Comparison of ENCODE assay signal across 8 cellular contexts in the genomic region with DNA sequence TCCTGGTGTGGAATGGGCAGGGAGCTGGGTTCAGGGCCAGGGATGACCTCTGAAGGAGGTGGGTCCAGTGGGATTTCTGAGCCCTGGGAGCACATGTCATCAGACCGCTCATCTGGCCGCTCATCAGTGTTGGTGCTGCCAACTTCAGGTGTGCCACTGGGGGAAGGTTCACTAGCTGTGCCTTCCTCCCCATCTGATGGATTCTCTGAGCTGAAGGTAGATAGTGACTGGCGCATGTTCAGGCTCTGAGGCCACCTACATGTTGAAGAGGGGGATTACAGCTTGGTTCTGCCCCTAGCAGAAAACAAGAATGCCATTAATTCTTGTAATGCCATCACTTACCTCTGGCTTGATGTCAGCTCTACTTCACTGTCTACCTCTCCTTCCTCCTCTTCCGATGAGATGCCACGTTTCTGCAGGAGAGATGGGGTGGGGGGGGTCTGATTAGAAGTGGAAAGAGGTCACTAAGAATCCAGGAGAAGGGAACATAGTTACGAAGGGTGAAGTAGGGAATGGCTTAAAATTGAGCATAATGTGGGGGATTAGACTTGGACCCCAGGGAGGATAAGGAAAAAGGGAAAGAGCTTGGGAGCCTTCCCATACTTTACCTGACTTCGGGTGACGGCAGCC. TPM values are rescaled to one million over a fixed set of nuclear protein-coding genes. Genes with fewer than 3 reads are reported as not detected.
A peak's percentile ranks its signal among the peaks of the same experiment; 100 is the strongest.
DNase-seq lines count a peak whose midpoint lies in the region; ATAC-seq, FAIRE-seq and TF ChIP-seq lines count a peak whose summit lies in the region.

No MANE protein-coding gene starts in this region.

- no peak for TF ChIP-seq POLR2A in endothelial cell of umbilical vein (IDR thresholded peaks at IDR 0.05; ENCODE audit: low read depth, low read length)

- H3K4me3 ChIP-seq in OCI-LY7 (ENCODE audit: low read depth, low read length, poor library complexity, severe bottlenecking) (no peak overlapping the region), endothelial cell of umbilical vein (replicated peaks in 1 of 3; ENCODE audit: insufficient read depth in 1 of 3, low read depth in 1 of 3, low read length in 3 of 3) (no peak overlapping the region)

- no peak overlapping the region for H3K9ac ChIP-seq in endothelial cell of umbilical vein (replicated peaks; ENCODE audit: extremely low read depth, insufficient read depth, low read length)

- H4K20me1 ChIP-seq in OCI-LY7 (ENCODE audit: insufficient read depth, low read length) (peaks cover 4% of the 10 kb centered on the region; the same call in 1 of the 2 replicates), endothelial cell of umbilical vein (replicated peaks; ENCODE audit: control insufficient read depth, extremely low read depth, insufficient read depth, low read length) (no peaks in the 10 kb centered on the region)

- FAIRE-seq in endothelial cell of umbilical vein (lab: Jason Lieb, UNC), result no peak

- peak overlapping the region; percentile 34 for H3K27ac Mint-ChIP-seq in activated CD4-positive, alpha-beta T cell treated with anti-CD3 and anti-CD28 coated beads for 36 hours
- peak overlapping the region; percentile 78 for H3K27ac Mint-ChIP-seq in stimulated activated effector memory CD8-positive, alpha-beta T cell treated with anti-CD3 and anti-CD28 coated beads, Interleukin-12 subunit alpha, Interleukin-12 subunit beta, amount 100 ng/mL, for 72 hours

- H3K4me2 ChIP-seq in OCI-LY7 (ENCODE audit: low read length) (no peak overlapping the region), endothelial cell of umbilical vein (ENCODE audit: insufficient read depth, low read length) (no peak overlapping the region)

- H3K9me1 ChIP-seq in endothelial cell of umbilical vein (replicated peaks; ENCODE audit: control insufficient read depth, extremely low read depth, insufficient read depth, low read length), result no peaks in the 10 kb centered on the region

- no TSS peak for BruUV-seq in OCI-LY7 (replicated peaks; lab: Mats Ljungman, UMichigan)
- BruUV-seq in endothelial cell of umbilical vein (replicated peaks; lab: Mats Ljungman, UMichigan), result no TSS peak

- H3K4me1 ChIP-seq in OCI-LY7 (ENCODE audit: insufficient read depth, low read length, poor library complexity, severe bottlenecking) (no peaks in the 10 kb centered on the region), endothelial cell of umbilical vein (ENCODE audit: control insufficient read depth, extremely low read depth, insufficient read depth, low read length) (no peaks in the 10 kb centered on the region)

- H3K36me3 Mint-ChIP-seq in activated CD4-positive, alpha-beta T cell treated with anti-CD3 and anti-CD28 coated beads for 36 hours (ENCODE audit: low read depth), result peaks cover 60% of the 10 kb centered on the region
- H3K36me3 Mint-ChIP-seq in stimulated activated effector memory CD8-positive, alpha-beta T cell treated with anti-CD3 and anti-CD28 coated beads, Interleukin-12 subunit alpha, Interleukin-12 subunit beta, amount 100 ng/mL, for 72 hours, result peaks cover 100% of the 10 kb centered on the region

- no peaks in the 10 kb centered on the region for H3K9me3 Mint-ChIP-seq in activated CD4-positive, alpha-beta T cell treated with anti-CD3 and anti-CD28 coated beads for 36 hours (ENCODE audit: low read depth)
- no peaks in the 10 kb centered on the region for H3K9me3 Mint-ChIP-seq in stimulated activated effector memory CD8-positive, alpha-beta T cell treated with anti-CD3 and anti-CD28 coated beads, Interleukin-12 subunit alpha, Interleukin-12 subunit beta, amount 100 ng/mL, for 72 hours

- intact Hi-C loops in activated CD4-positive, alpha-beta T cell treated with anti-CD3 and anti-CD28 coated beads for 36 hours (cut with DNase I, micrococcal nuclease), result no loop called here
- intact Hi-C loops in OCI-LY7 (cut with micrococcal nuclease; ENCODE audit: unreplicated experiment) (no loop called here), endothelial cell of umbilical vein (cut with micrococcal nuclease) (loop anchor here (2.0 kb wide), 1 partner anchor 27 kb away; no protein-coding TSS in a partner anchor)

- H3K27ac ChIP-seq in OCI-LY7 (ENCODE audit: low read depth, low read length, poor library complexity, severe bottlenecking) (no peak overlapping the region), endothelial cell of umbilical vein (ENCODE audit: insufficient read depth, low read depth, low read length) (no peak overlapping the region)

- no peak overlapping the region for H3K4me3 Mint-ChIP-seq in activated CD4-positive, alpha-beta T cell treated with anti-CD3 and anti-CD28 coated beads for 36 hours
- H3K4me3 Mint-ChIP-seq in stimulated activated effector memory CD8-positive, alpha-beta T cell treated with anti-CD3 and anti-CD28 coated beads, Interleukin-12 subunit alpha, Interleukin-12 subunit beta, amount 100 ng/mL, for 72 hours, result no peak overlapping the region

- ATAC-seq in activated CD4-positive, alpha-beta T cell treated with anti-CD3 and anti-CD28 coated beads for 36 hours, result peak; percentile 33
- no peak for ATAC-seq in stimulated activated effector memory CD8-positive, alpha-beta T cell treated with anti-CD3 and anti-CD28 coated beads, Interleukin-12 subunit alpha, Interleukin-12 subunit beta, amount 100 ng/mL, for 72 hours

- peaks cover 9% of the 10 kb centered on the region; the same call in 1 of the 2 replicates for H3K79me2 ChIP-seq in OCI-LY7 (ENCODE audit: insufficient read depth, low read depth, low read length)
- H3K79me2 ChIP-seq in endothelial cell of umbilical vein (ENCODE audit: control insufficient read depth, insufficient read depth, low read length), result peaks cover 2% of the 10 kb centered on the region

- no peak overlapping the region for H2AFZ ChIP-seq in OCI-LY7 (ENCODE audit: low read length)
- no peak overlapping the region for H2AFZ ChIP-seq in endothelial cell of umbilical vein (ENCODE audit: low read depth, low read length)

- H3K36me3 ChIP-seq in OCI-LY7 (ENCODE audit: insufficient read depth, low read length) (peaks cover 99% of the 10 kb centered on the region), endothelial cell of umbilical vein (ENCODE audit: control insufficient read depth in 2 of 2, extremely low read depth in 1 of 2, insufficient read depth in 2 of 2, low read length in 2 of 2) (peaks cover 29 to 60% of the 10 kb centered on the region in 2 experiments)

- no peaks in the 10 kb centered on the region for H3K9me2 ChIP-seq in OCI-LY7 (ENCODE audit: insufficient read depth, low read length)

- dilution Hi-C loops in endothelial cell of umbilical vein (cut with MboI; ENCODE audit: extremely low pct_ligation_motif_present, low sequenced_read_pairs), result no loop called here

- H3K27me3 Mint-ChIP-seq in activated CD4-positive, alpha-beta T cell treated with anti-CD3 and anti-CD28 coated beads for 36 hours, result no peaks in the 10 kb centered on the region

- TF ChIP-seq CTCF in OCI-LY7 (conservative IDR thresholded peaks at IDR 0.05; ENCODE audit: low read length) (peak; percentile 68), endothelial cell of umbilical vein (IDR thresholded peaks at IDR 0.05; ENCODE audit: extremely low read depth in 1 of 2, insufficient read depth in 1 of 2, low read depth in 1 of 2, low read length in 2 of 2) (peak; percentile 10 to 18)

- no peaks in the 10 kb centered on the region for H3K27me3 ChIP-seq in endothelial cell of umbilical vein (ENCODE audit: control insufficient read depth in 2 of 2, insufficient read depth in 2 of 2, low read length in 2 of 2)

- peaks cover 3% of the 10 kb centered on the region for H3K4me1 Mint-ChIP-seq in activated CD4-positive, alpha-beta T cell treated with anti-CD3 and anti-CD28 coated beads for 36 hours
- H3K4me1 Mint-ChIP-seq in stimulated activated effector memory CD8-positive, alpha-beta T cell treated with anti-CD3 and anti-CD28 coated beads, Interleukin-12 subunit alpha, Interleukin-12 subunit beta, amount 100 ng/mL, for 72 hours, result peaks cover 23% of the 10 kb centered on the region

- POLR2A ChIA-PET in activated CD4-positive, alpha-beta T cell treated with anti-CD3 and anti-CD28 coated beads for 36 hours (lab: Charles Lee), result interaction anchor here (0.5 to 3.7 kb wide), 11 partner anchors 9 to 130 kb away, joined by 3 to 25 read pairs (median 4); a partner anchor contains a TSS
- POLR2A ChIA-PET in OCI-LY7 (lab: Charles Lee) (interaction anchor here (0.6 to 1.3 kb wide), 10 partner anchors 10 to 189 kb away, joined by 3 to 9 read pairs (median 4); a partner anchor contains a TSS), endothelial cell of umbilical vein (lab: Charles Lee) (interaction anchor here (0.7 to 1.9 kb wide), 6 partner anchors 8 to 157 kb away, joined by 3 to 8 read pairs (median 5); a partner anchor contains a TSS)

- CTCF ChIA-PET in activated CD4-positive, alpha-beta T cell treated with anti-CD3 and anti-CD28 coated beads for 36 hours (lab: Charles Lee), result interaction anchor here (0.6 to 2.8 kb wide), 14 partner anchors 8 to 158 kb away, joined by 3 to 13 read pairs (median 4); a partner anchor contains a TSS
- CTCF ChIA-PET in OCI-LY7 (lab: Charles Lee; ENCODE audit: unreplicated experiment) (interaction anchor here (0.6 to 1.1 kb wide), 2 partner anchors 22 to 130 kb away, joined by 3 read pairs; no protein-coding TSS in a partner anchor), endothelial cell of umbilical vein (lab: Charles Lee) (interaction anchor here (0.8 to 3.6 kb wide), 11 partner anchors 9 to 155 kb away, joined by 3 to 32 read pairs (median 4); a partner anchor contains a TSS)

- no peak for DNase-seq in activated CD4-positive, alpha-beta T cell treated with anti-CD3 and anti-CD28 coated beads for 36 hours
- no peak for DNase-seq in activated CD4-positive, alpha-beta T cell treated with anti-CD3 and anti-CD28 coated beads, Interleukin-2, amount 50 U/mL, for 4 hours
- DNase-seq in OCI-LY7 (ENCODE audit: low spot score) (peak; percentile 58), endothelial cell of umbilical vein (ENCODE audit: low read depth, low spot score) (no peak), NCI-H526 treated with DMSO at 0.1 percent for 48 hours (lab: John Stamatoyannopoulos, UW) (no peak), GDM1 (lab: John Stamatoyannopoulos, UW) (no peak), DMS79 (lab: John Stamatoyannopoulos, UW) (no peak)
- DNase-seq in stimulated activated effector memory CD8-positive, alpha-beta T cell treated with anti-CD3 and anti-CD28 coated beads, Interleukin-12 subunit alpha, Interleukin-12 subunit beta, amount 100 ng/mL, for 72 hours (ENCODE audit: low spot score in 2 of 2), result no peak

- H3K9me3 ChIP-seq in OCI-LY7 (ENCODE audit: low read length) (no peaks in the 10 kb centered on the region), endothelial cell of umbilical vein (replicated peaks; ENCODE audit: control insufficient read depth, insufficient read depth, low read length) (no peaks in the 10 kb centered on the region)

RNA-seq across cellular contexts. Expression of a gene that starts 17.2 kb away (rescaled TPM):
- total RNA-seq in activated CD4-positive, alpha-beta T cell treated with anti-CD3 and anti-CD28 coated beads for 36 hours, result 10 to 100 TPM; 12.6 to 13.8 TPM
- total RNA-seq in OCI-LY7 (2014; rRNA removed; shearing (Covaris generic)), result 7.2 TPM in 2 replicates
- 13.4 and 13.7 TPM in 2 replicates for total RNA-seq in OCI-LY7 (2022)
- total RNA-seq in endothelial cell of umbilical vein, result 29.3 and 33.3 TPM in 2 replicates
- polyA plus RNA-seq in endothelial cell of umbilical vein, result 66.2 and 69.2 TPM in 2 replicates
- polyA plus RNA-seq in endothelial cell of umbilical vein (2011; cell fraction: cytosol; rRNA removed), result 28.2 and 33.4 TPM in 2 replicates
- 281 and 407 TPM in 2 replicates for polyA plus RNA-seq in endothelial cell of umbilical vein (2011; cell fraction: nucleus; rRNA removed)
- polyA plus RNA-seq in endothelial cell of umbilical vein (2012), result 35.4 and 59.5 TPM in 2 replicates
- 49.6 and 53.5 TPM in 2 replicates for polyA minus RNA-seq in endothelial cell of umbilical vein
- 1.2 TPM for polyA minus RNA-seq in endothelial cell of umbilical vein (2011; cell fraction: cytosol; rRNA and poly(A)+ RNA removed)
- 55.7 and 57.8 TPM in 2 replicates for polyA minus RNA-seq in endothelial cell of umbilical vein (2011; cell fraction: nucleus; rRNA and poly(A)+ RNA removed)

RNA-seq across cellular contexts. Expression of a gene that starts 19.0 kb away (rescaled TPM):
- total RNA-seq in activated CD4-positive, alpha-beta T cell treated with anti-CD3 and anti-CD28 coated beads for 36 hours, result 10 to 100 TPM; 28.3 to 30.2 TPM
- 49.1 and 62.6 TPM in 2 replicates for total RNA-seq in OCI-LY7 (2014; rRNA removed; shearing (Covaris generic))
- total RNA-seq in OCI-LY7 (2022) (41.8 and 45.9 TPM in 2 replicates), endothelial cell of umbilical vein (53.8 and 57.2 TPM in 2 replicates)
- 82.8 and 92.1 TPM in 2 replicates for polyA plus RNA-seq in endothelial cell of umbilical vein
- polyA plus RNA-seq in endothelial cell of umbilical vein (2011; cell fraction: cytosol; rRNA removed), result 57.3 and 67.6 TPM in 2 replicates
- 223 and 226 TPM in 2 replicates for polyA plus RNA-seq in endothelial cell of umbilical vein (2011; cell fraction: nucleus; rRNA removed)
- 35.3 and 37.5 TPM in 2 replicates for polyA plus RNA-seq in endothelial cell of umbilical vein (2012)
- 37.3 and 38.8 TPM in 2 replicates for polyA minus RNA-seq in endothelial cell of umbilical vein
- polyA minus RNA-seq in endothelial cell of umbilical vein (2011; cell fraction: cytosol; rRNA and poly(A)+ RNA removed), result 27.0 TPM
- 35.5 and 39.8 TPM in 2 replicates for polyA minus RNA-seq in endothelial cell of umbilical vein (2011; cell fraction: nucleus; rRNA and poly(A)+ RNA removed)

RNA-seq across cellular contexts. Expression of a gene that starts 25.2 kb away (rescaled TPM):
- total RNA-seq in activated CD4-positive, alpha-beta T cell treated with anti-CD3 and anti-CD28 coated beads for 36 hours, result not detected
- not detected in 2 replicates for total RNA-seq in OCI-LY7 (2014; rRNA removed; shearing (Covaris generic))
- total RNA-seq in OCI-LY7 (2022), result not detected in 2 replicates
- not detected in 2 replicates for total RNA-seq in endothelial cell of umbilical vein
- polyA plus RNA-seq in endothelial cell of umbilical vein, result 0.30 TPM in 1 of 2 replicates, not detected in the other
- 0.22 and 0.23 TPM in 2 replicates for polyA plus RNA-seq in endothelial cell of umbilical vein (2011; cell fraction: cytosol; rRNA removed)
- 0.53 and 0.74 TPM in 2 replicates for polyA plus RNA-seq in endothelial cell of umbilical vein (2011; cell fraction: nucleus; rRNA removed)
- polyA plus RNA-seq in endothelial cell of umbilical vein (2012), result 0.59 TPM in 1 of 2 replicates, not detected in the other
- not detected in 2 replicates for polyA minus RNA-seq in endothelial cell of umbilical vein
- polyA minus RNA-seq in endothelial cell of umbilical vein (2011; cell fraction: cytosol; rRNA and poly(A)+ RNA removed), result not detected
- not detected in 2 replicates for polyA minus RNA-seq in endothelial cell of umbilical vein (2011; cell fraction: nucleus; rRNA and poly(A)+ RNA removed)

RNA-seq across cellular contexts. Expression of a gene that starts 30.2 kb away (rescaled TPM):
- 100 to 1,000 TPM; 881 to 999 TPM for total RNA-seq in activated CD4-positive, alpha-beta T cell treated with anti-CD3 and anti-CD28 coated beads for 36 hours
- 183 and 209 TPM in 2 replicates for total RNA-seq in OCI-LY7 (2014; rRNA removed; shearing (Covaris generic))
- total RNA-seq in OCI-LY7 (2022), result 1,015 and 1,037 TPM in 2 replicates
- 948 and 995 TPM in 2 replicates for total RNA-seq in endothelial cell of umbilical vein
- polyA plus RNA-seq in endothelial cell of umbilical vein, result 431 and 526 TPM in 2 replicates
- 597 and 613 TPM in 2 replicates for polyA plus RNA-seq in endothelial cell of umbilical vein (2011; cell fraction: cytosol; rRNA removed)
- polyA plus RNA-seq in endothelial cell of umbilical vein (2011; cell fraction: nucleus; rRNA removed), result 798 and 963 TPM in 2 replicates
- polyA plus RNA-seq in endothelial cell of umbilical vein (2012), result 733 and 847 TPM in 2 replicates
- 909 and 921 TPM in 2 replicates for polyA minus RNA-seq in endothelial cell of umbilical vein
- 650 TPM for polyA minus RNA-seq in endothelial cell of umbilical vein (2011; cell fraction: cytosol; rRNA and poly(A)+ RNA removed)
- polyA minus RNA-seq in endothelial cell of umbilical vein (2011; cell fraction: nucleus; rRNA and poly(A)+ RNA removed), result 462 and 551 TPM in 2 replicates

RNA-seq across cellular contexts. Expression of a gene that starts 40.5 kb away (rescaled TPM):
- 100 to 1,000 TPM; 250 to 266 TPM for total RNA-seq in activated CD4-positive, alpha-beta T cell treated with anti-CD3 and anti-CD28 coated beads for 36 hours
- total RNA-seq in OCI-LY7 (2014; rRNA removed; shearing (Covaris generic)), result 54.1 and 83.9 TPM in 2 replicates
- 219 and 230 TPM in 2 replicates for total RNA-seq in OCI-LY7 (2022)
- 123 and 139 TPM in 2 replicates for total RNA-seq in endothelial cell of umbilical vein
- polyA plus RNA-seq in endothelial cell of umbilical vein, result 60.6 and 68.9 TPM in 2 replicates
- polyA plus RNA-seq in endothelial cell of umbilical vein (2011; cell fraction: cytosol; rRNA removed), result 90.8 and 105 TPM in 2 replicates
- polyA plus RNA-seq in endothelial cell of umbilical vein (2011; cell fraction: nucleus; rRNA removed), result 35.4 and 40.8 TPM in 2 replicates
- polyA plus RNA-seq in endothelial cell of umbilical vein (2012), result 258 and 297 TPM in 2 replicates
- 52.6 and 64.2 TPM in 2 replicates for polyA minus RNA-seq in endothelial cell of umbilical vein
- 55.0 TPM for polyA minus RNA-seq in endothelial cell of umbilical vein (2011; cell fraction: cytosol; rRNA and poly(A)+ RNA removed)
- polyA minus RNA-seq in endothelial cell of umbilical vein (2011; cell fraction: nucleus; rRNA and poly(A)+ RNA removed), result 15.9 and 22.5 TPM in 2 replicates
